In the genomic region with DNA sequence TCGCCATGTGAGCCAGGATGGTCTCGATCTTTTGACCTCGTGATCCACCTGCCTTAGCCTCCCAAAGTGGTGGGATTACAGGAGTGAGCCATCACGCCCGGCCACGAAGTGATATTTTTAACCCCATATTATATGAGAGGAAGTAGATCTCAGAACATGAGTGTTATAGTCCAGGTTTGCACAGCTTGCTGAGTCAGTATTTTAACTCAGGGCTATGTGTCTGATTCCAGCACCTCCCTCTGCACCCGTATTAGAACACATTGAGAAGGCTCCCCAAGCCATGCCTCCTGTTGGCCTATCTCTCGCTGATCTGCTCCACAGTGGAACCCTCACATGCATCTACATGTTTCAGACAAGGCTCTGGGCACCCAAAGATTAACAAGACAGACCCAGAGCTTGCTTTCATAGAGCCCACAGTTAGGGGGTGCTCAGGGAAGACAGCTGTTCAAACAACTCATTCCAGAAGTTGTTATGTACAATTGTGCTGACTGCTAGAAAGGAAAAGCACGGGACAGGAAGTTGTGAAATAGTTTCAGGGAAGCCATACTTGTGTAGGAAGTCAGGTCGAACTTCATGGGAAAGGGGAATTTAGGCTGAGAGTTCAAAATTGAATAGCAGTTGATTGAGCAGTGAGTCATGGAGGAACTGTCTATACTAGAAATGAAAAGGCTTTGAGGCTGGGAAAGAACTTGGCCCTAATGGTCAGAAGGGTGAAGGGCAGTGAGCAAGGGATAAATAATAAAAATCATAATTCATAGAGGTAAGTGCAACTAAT, we compare ENCODE assay signal across 9 cellular contexts. TPM values are rescaled to one million over a fixed set of nuclear protein-coding genes. Genes with fewer than 3 reads are reported as not detected.
DNase-seq lines count a peak whose midpoint lies in the region; ATAC-seq lines count a peak whose summit lies in the region.
"Had no signal": no experiment of that assay in that cellular context is flagged by ENCODE, and none has a peak within 500 bp of the region (broad histone marks: within the 10 kb centered on the region; RNA-seq: fewer than 3 reads in every experiment).

No MANE protein-coding gene starts in this region.

- peak; percentile 53 for DNase-seq in DMS53 (lab: John Stamatoyannopoulos, UW)
- no peak for DNase-seq in DMS53 treated with DMSO at 0.1 percent for 48 hours (lab: John Stamatoyannopoulos, UW; ENCODE audit: unreplicated experiment)
- no peak for DNase-seq in activated naive CD8-positive, alpha-beta T cell treated with anti-CD3 and anti-CD28 coated beads, Interleukin-2, amount 10 ng/mL, durations not matched to agents 7 days and 5 days
- peak; percentile 65 for DNase-seq in kidney tubule cell (ENCODE audit: low spot score)
- peak; percentile 42 for DNase-seq in stromal cell of bone marrow (ENCODE audit: low read depth)
- DNase-seq in NCI-H2107 treated with DMSO at 0.1 percent for 48 hours (lab: John Stamatoyannopoulos, UW; ENCODE audit: unreplicated experiment) = no peak
- DNase-seq in NCI-H1417 treated with DMSO at 0.1 percent for 48 hours (lab: John Stamatoyannopoulos, UW) = no peak
- DNase-seq: NCI-H1105 had no signal

- no peaks in the 10 kb centered on the region for H3K36me3 Mint-ChIP-seq in activated naive CD8-positive, alpha-beta T cell treated with anti-CD3 and anti-CD28 coated beads, Interleukin-2, amount 10 ng/mL, durations not matched to agents 7 days and 5 days

- no peaks in the 10 kb centered on the region for H3K9me3 Mint-ChIP-seq in activated naive CD8-positive, alpha-beta T cell treated with anti-CD3 and anti-CD28 coated beads, Interleukin-2, amount 10 ng/mL, durations not matched to agents 7 days and 5 days

- peak overlapping the region; percentile 1 for H3K4me3 Mint-ChIP-seq in activated naive CD8-positive, alpha-beta T cell treated with anti-CD3 and anti-CD28 coated beads, Interleukin-2, amount 10 ng/mL, durations not matched to agents 7 days and 5 days

- H3K27me3 Mint-ChIP-seq in activated naive CD8-positive, alpha-beta T cell treated with anti-CD3 and anti-CD28 coated beads, Interleukin-2, amount 10 ng/mL, durations not matched to agents 7 days and 5 days = peaks cover 10% of the 10 kb centered on the region

- peak overlapping the region; percentile 5 for H3K27ac Mint-ChIP-seq in activated naive CD8-positive, alpha-beta T cell treated with anti-CD3 and anti-CD28 coated beads, Interleukin-2, amount 10 ng/mL, durations not matched to agents 7 days and 5 days

- peaks cover 9% of the 10 kb centered on the region for H3K4me1 Mint-ChIP-seq in activated naive CD8-positive, alpha-beta T cell treated with anti-CD3 and anti-CD28 coated beads, Interleukin-2, amount 10 ng/mL, durations not matched to agents 7 days and 5 days

- POLR2A ChIA-PET in activated naive CD8-positive, alpha-beta T cell treated with anti-CD3 and anti-CD28 coated beads, Interleukin-2, amount 10 ng/mL, durations not matched to agents 7 days and 5 days (lab: Charles Lee) = no interaction called here

- peak; percentile 41 for ATAC-seq in activated naive CD8-positive, alpha-beta T cell treated with anti-CD3 and anti-CD28 coated beads, Interleukin-2, amount 10 ng/mL, durations not matched to agents 7 days and 5 days (ENCODE audit: low read depth)
- no peak for ATAC-seq in GM19455 (IDR thresholded peaks at IDR 0.05; ENCODE audit: unreplicated experiment)

RNA-seq across cellular contexts. Expression of a gene that starts 49.3 kb away (rescaled TPM):
- total RNA-seq in activated naive CD8-positive, alpha-beta T cell treated with anti-CD3 and anti-CD28 coated beads, Interleukin-2, amount 10 ng/mL, durations not matched to agents 7 days and 5 days = 10 to 100 TPM; 21.6 to 23.2 TPM

Comparison
In these comparisons a context has a peak if more than half of its experiments do, and no peak if none do; other contexts are left out.
1. DNase-seq: peak in DMS53 (single experiment), kidney tubule cell (single experiment) and stromal cell of bone marrow (single experiment); none in DMS53 treated with DMSO at 0.1 percent for 48 hours (single experiment), activated naive CD8-positive, alpha-beta T cell treated with anti-CD3 and anti-CD28 coated beads, Interleukin-2, amount 10 ng/mL, durations not matched to agents 7 days and 5 days (single experiment), NCI-H2107 treated with DMSO at 0.1 percent for 48 hours (single experiment) and NCI-H1417 treated with DMSO at 0.1 percent for 48 hours (single experiment).